Comparison of ENCODE assay signal across 8 cellular contexts in genomic region chr22:24592144-24592845, GRCh38. TPM values are rescaled to one million over a fixed set of nuclear protein-coding genes. Genes with fewer than 3 reads are reported as not detected.
A peak's percentile ranks its signal among the peaks of the same experiment; 100 is the strongest.
DNase-seq lines count a peak whose midpoint lies in the region.

No MANE protein-coding gene starts in this region.

- peaks cover 0 to 9% of the 10 kb centered on the region in 2 donors for H3K36me3 ChIP-seq in duodenal mucosa (ENCODE audit: control insufficient read depth in 1 of 2, insufficient read depth in 2 of 2, low read length in 2 of 2)
- peaks cover 19% of the 10 kb centered on the region for H3K36me3 ChIP-seq in mesodermal cell (ENCODE audit: control insufficient read depth, insufficient read depth, low read length)
- no peaks in the 10 kb centered on the region for H3K36me3 ChIP-seq in urinary bladder (ENCODE audit: insufficient read depth)

- no peaks in the 10 kb centered on the region for H3K27me3 ChIP-seq in duodenal mucosa (ENCODE audit: control insufficient read depth in 1 of 2, insufficient read depth in 2 of 2, low read length in 2 of 2)

- H3K4me3 ChIP-seq in duodenal mucosa (ENCODE audit: low read depth in 1 of 2, low read length in 2 of 2): peak overlapping the region; percentile 62 to 73
- H3K4me3 ChIP-seq in mesodermal cell (ENCODE audit: extremely low read depth, insufficient read depth, low read length, poor library complexity, severe bottlenecking): peak overlapping the region; percentile 65
- H3K4me3 ChIP-seq in urinary bladder (ENCODE audit: low read depth, low read length): peak overlapping the region; percentile 63

- WGBS in mesodermal cell (ENCODE audit: insufficient coverage in 2 of 2), 2 experiments: 2 to 12% methylated on average over 10 to 19 of the region's 31 CpGs
- 6% methylated on average over 31 of the region's 31 CpGs for WGBS in urinary bladder

- peaks cover 10 to 25% of the 10 kb centered on the region in 2 donors for H3K4me1 ChIP-seq in duodenal mucosa (ENCODE audit: control insufficient read depth in 1 of 2, insufficient read depth in 2 of 2, low read length in 2 of 2)
- H3K4me1 ChIP-seq in mesodermal cell (ENCODE audit: control insufficient read depth, insufficient read depth, low read length, poor library complexity, severe bottlenecking): peaks cover 17% of the 10 kb centered on the region
- no peaks in the 10 kb centered on the region for H3K4me1 ChIP-seq in urinary bladder (ENCODE audit: insufficient read depth)

- H3K9ac ChIP-seq in duodenal mucosa (ENCODE audit: low read depth in 1 of 2, low read length in 2 of 2): peak overlapping the region; percentile 56 to 57

- H3K27ac ChIP-seq in duodenal mucosa (ENCODE audit: low read depth, low read length): peak overlapping the region; percentile 52
- no peak overlapping the region for H3K27ac ChIP-seq in mesodermal cell (ENCODE audit: low read depth, low read length, severe bottlenecking)
- no peak overlapping the region for H3K27ac ChIP-seq in urinary bladder (ENCODE audit: low read depth)

- DNase-seq in NCI-H2227 (lab: John Stamatoyannopoulos, UW; ENCODE audit: unreplicated experiment) (peak; percentile 23), NCI-H2227 treated with DMSO at 0.1 percent for 48 hours (lab: John Stamatoyannopoulos, UW) (no peak), NCI-H69 (lab: John Stamatoyannopoulos, UW) (peak; percentile 43), NCI-H1048 (lab: John Stamatoyannopoulos, UW) (no peak)
- no peak for DNase-seq in activated CD4-positive, CD25-positive, alpha-beta regulatory T cell treated with anti-CD3 and anti-CD28 coated beads, Interleukin-2, amount 50 U/mL, for 72 hours

- H3K9me3 ChIP-seq in duodenal mucosa (ENCODE audit: control insufficient read depth in 1 of 2, low read length in 2 of 2) (no peaks in the 10 kb centered on the region), mesodermal cell (ENCODE audit: control insufficient read depth, low read length) (no peaks in the 10 kb centered on the region)

RNA-seq across cellular contexts. Expression of gene LRRC75B, which starts 0.6 kb away (rescaled TPM):
- polyA plus RNA-seq in mesodermal cell (2013, experiment 1 of 2): 34.0 TPM
- 26.3 TPM for polyA plus RNA-seq in mesodermal cell (2013, experiment 2 of 2)
- 9.6 TPM for total RNA-seq in urinary bladder
- polyA plus RNA-seq in urinary bladder: 22.7 TPM

RNA-seq across cellular contexts. Expression of gene GGT1, which starts 10.7 kb away (rescaled TPM):
- polyA plus RNA-seq in mesodermal cell (2013, experiment 1 of 2): 12.3 TPM
- polyA plus RNA-seq in mesodermal cell (2013, experiment 2 of 2): 14.5 TPM
- total RNA-seq in urinary bladder: 4.1 TPM
- polyA plus RNA-seq in urinary bladder: 7.4 TPM

RNA-seq across cellular contexts. Expression of gene SNRPD3, which starts 36.5 kb away (rescaled TPM):
- polyA plus RNA-seq in mesodermal cell (2013, experiment 1 of 2): 166 TPM
- polyA plus RNA-seq in mesodermal cell (2013, experiment 2 of 2): 174 TPM
- 100 TPM for total RNA-seq in urinary bladder
- 107 TPM for polyA plus RNA-seq in urinary bladder

RNA-seq across cellular contexts. Expression of gene GUCD1, which starts 37.4 kb away (rescaled TPM):
- polyA plus RNA-seq in mesodermal cell (2013, experiment 1 of 2): 39.0 TPM
- polyA plus RNA-seq in mesodermal cell (2013, experiment 2 of 2): 39.4 TPM
- total RNA-seq in urinary bladder: 61.3 TPM
- polyA plus RNA-seq in urinary bladder: 111 TPM

Comparison
In these comparisons a context has a peak if more than half of its experiments do, and no peak if none do; other contexts are left out.
1. DNase-seq: peak in NCI-H2227 (single experiment) and NCI-H69 (single experiment); none in NCI-H2227 treated with DMSO at 0.1 percent for 48 hours (single experiment), activated CD4-positive, CD25-positive, alpha-beta regulatory T cell treated with anti-CD3 and anti-CD28 coated beads, Interleukin-2, amount 50 U/mL, for 72 hours (single experiment) and NCI-H1048 (single experiment).
2. Peak in every context shown above with its lines, with median percentiles within 50 percentile points of each other: H3K4me3 ChIP-seq.